In the genomic region with DNA sequence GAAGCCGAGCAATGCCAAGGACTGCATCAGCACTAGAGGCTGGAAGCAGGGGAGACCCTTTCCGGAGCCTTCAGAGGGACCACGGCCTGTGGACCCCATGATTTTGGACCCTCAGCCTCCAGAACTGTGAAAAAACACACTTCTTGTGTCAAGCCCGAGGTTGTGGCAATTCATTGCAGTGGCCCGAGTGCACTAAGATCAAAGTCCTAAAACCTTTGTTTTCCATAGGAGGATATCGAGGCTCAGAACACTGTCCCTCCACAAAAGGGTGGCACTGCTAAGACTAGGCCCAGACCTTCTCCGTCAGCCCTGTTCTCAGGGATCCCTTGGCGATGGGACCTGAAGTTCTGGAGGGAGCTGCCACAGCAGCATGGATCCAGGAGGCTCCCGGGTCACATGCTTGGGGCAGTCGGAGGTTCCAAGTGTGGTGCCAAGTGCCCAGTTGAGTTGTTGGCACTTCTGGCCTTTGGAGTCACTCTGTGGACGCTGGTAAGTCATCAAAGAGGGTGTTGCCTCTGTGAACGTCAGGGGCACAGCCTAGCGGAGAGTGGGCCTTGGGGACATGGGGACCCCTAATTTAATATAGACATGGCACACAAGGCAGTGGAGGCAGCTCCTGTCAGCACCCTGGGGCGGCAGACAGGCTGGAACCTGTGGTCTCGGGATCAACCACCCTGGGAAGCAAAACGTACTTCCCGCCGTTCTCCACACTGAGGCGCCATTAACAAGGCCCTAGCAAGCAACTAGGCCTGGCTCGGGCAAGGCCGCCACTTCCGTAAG, we compare ENCODE assay signal across 11 cellular contexts.
DNase-seq lines count a peak whose midpoint lies in the region; ATAC-seq and TF ChIP-seq lines count a peak whose summit lies in the region.
"Had no signal": no experiment of that assay in that cellular context is flagged by ENCODE, and none has a peak within 500 bp of the region (broad histone marks: within the 10 kb centered on the region; RNA-seq: fewer than 3 reads in every experiment).

No MANE protein-coding gene starts in this region.

- H3K27me3 ChIP-seq in DND-41 (ENCODE audit: insufficient read depth, low read length, poor library complexity), result no peaks in the 10 kb centered on the region
- H3K27me3 ChIP-seq in endodermal cell (ENCODE audit: control insufficient read depth, insufficient read depth, low read length, poor library complexity, severe bottlenecking), result no peaks in the 10 kb centered on the region
- no peaks in the 10 kb centered on the region for H3K27me3 ChIP-seq in neural progenitor cell

- H3K36me3 Mint-ChIP-seq in endodermal cell (ENCODE audit: low read depth) (no peaks in the 10 kb centered on the region), neural progenitor cell (no peaks in the 10 kb centered on the region)
- no peaks in the 10 kb centered on the region for H3K36me3 Mint-ChIP-seq in activated T-helper 1 cell treated with anti-CD3 and anti-CD28 coated beads, Interleukin-12 subunit alpha, Interleukin-12 subunit beta, Interleukin-2, Interleukin-4 antibody, amounts not matched to agents 30 ng/mL and 10 ng/mL and 1 ng/mL, durations not matched to agents 14 hours and 24 hours and 36 hours (ENCODE audit: low read depth)
- H3K36me3 Mint-ChIP-seq: memory B cell had no signal

- ATAC-seq in DND-41 (ENCODE audit: insufficient read depth, low read depth) (no peak), HG02642 (IDR thresholded peaks at IDR 0.05; ENCODE audit: poor library complexity, unreplicated experiment) (no peak), GM21447 (IDR thresholded peaks at IDR 0.05; ENCODE audit: unreplicated experiment) (no peak)

- TF ChIP-seq CTCF in DND-41 (IDR thresholded peaks at IDR 0.05; ENCODE audit: borderline replicate concordance, extremely low read depth, low read length, poor library complexity, severe bottlenecking) (peak; percentile 56), endodermal cell (conservative IDR thresholded peaks at IDR 0.05) (peak; percentile 71), neural progenitor cell (IDR thresholded peaks at IDR 0.05) (peak; percentile 56)

- H3K9me3 ChIP-seq in DND-41 (ENCODE audit: insufficient read depth, low read length, severe bottlenecking), result no peaks in the 10 kb centered on the region
- no peaks in the 10 kb centered on the region for H3K9me3 ChIP-seq in endodermal cell (ENCODE audit: control insufficient read depth, low read length)
- no peaks in the 10 kb centered on the region for H3K9me3 ChIP-seq in neural progenitor cell (ENCODE audit: low read depth)

- H3K36me3 ChIP-seq in DND-41 (ENCODE audit: insufficient read depth, low read length) (no peaks in the 10 kb centered on the region), endodermal cell (ENCODE audit: control insufficient read depth, insufficient read depth, low read length) (no peaks in the 10 kb centered on the region), neural progenitor cell (no peaks in the 10 kb centered on the region)

- H3K4me1 Mint-ChIP-seq in endodermal cell (peaks cover 10% of the 10 kb centered on the region), neural progenitor cell (peaks cover 12% of the 10 kb centered on the region)
- no peaks in the 10 kb centered on the region for H3K4me1 Mint-ChIP-seq in activated T-helper 1 cell treated with anti-CD3 and anti-CD28 coated beads, Interleukin-12 subunit alpha, Interleukin-12 subunit beta, Interleukin-2, Interleukin-4 antibody, amounts not matched to agents 30 ng/mL and 10 ng/mL and 1 ng/mL, durations not matched to agents 14 hours and 24 hours and 36 hours (ENCODE audit: low read depth)
- H3K4me1 Mint-ChIP-seq: memory B cell had no signal

- no peak overlapping the region for H3K9ac ChIP-seq in DND-41 (ENCODE audit: low read depth, low read length)
- no peak overlapping the region for H3K9ac ChIP-seq in endodermal cell (ENCODE audit: extremely low read depth, low read length, poor library complexity, severe bottlenecking)
- no peak overlapping the region for H3K9ac ChIP-seq in neural progenitor cell

- in situ Hi-C loops in KBM-7 (cut with MboI; ENCODE audit: low pct_unique_long_range_greater_than_20kb, low sequenced_read_pairs), result loop anchor here (25.0 kb wide), 2 partner anchors 945 to 1145 kb away; no protein-coding TSS in a partner anchor

- 91 to 95% methylated on average over 19 to 22 of the region's 22 CpGs for WGBS in endodermal cell (ENCODE audit: insufficient coverage in 1 of 2, insufficient read length in 1 of 2), 2 experiments

- H4K20me1 ChIP-seq in DND-41 (ENCODE audit: insufficient read depth, low read length) (no peaks in the 10 kb centered on the region), neural progenitor cell (ENCODE audit: low read depth) (no peaks in the 10 kb centered on the region)

- H3K27ac Mint-ChIP-seq in endodermal cell (no peak overlapping the region), neural progenitor cell (no peak overlapping the region)
- H3K27ac Mint-ChIP-seq in activated T-helper 1 cell treated with anti-CD3 and anti-CD28 coated beads, Interleukin-12 subunit alpha, Interleukin-12 subunit beta, Interleukin-2, Interleukin-4 antibody, amounts not matched to agents 30 ng/mL and 10 ng/mL and 1 ng/mL, durations not matched to agents 14 hours and 24 hours and 36 hours, result no peak overlapping the region
- H3K27ac Mint-ChIP-seq: memory B cell had no signal

- no peak overlapping the region for H3K4me2 ChIP-seq in DND-41 (ENCODE audit: insufficient read depth, low read length)
- no peak overlapping the region for H3K4me2 ChIP-seq in neural progenitor cell

- no peaks in the 10 kb centered on the region for H3K27me3 Mint-ChIP-seq in endodermal cell (ENCODE audit: insufficient read depth)
- H3K27me3 Mint-ChIP-seq in neural progenitor cell (ENCODE audit: insufficient read depth, low read depth), result peaks cover 10% of the 10 kb centered on the region
- no peaks in the 10 kb centered on the region for H3K27me3 Mint-ChIP-seq in activated T-helper 1 cell treated with anti-CD3 and anti-CD28 coated beads, Interleukin-12 subunit alpha, Interleukin-12 subunit beta, Interleukin-2, Interleukin-4 antibody, amounts not matched to agents 30 ng/mL and 10 ng/mL and 1 ng/mL, durations not matched to agents 14 hours and 24 hours and 36 hours (ENCODE audit: insufficient read depth)

- H3K79me2 ChIP-seq in DND-41 (ENCODE audit: insufficient read depth, low read length) (no peaks in the 10 kb centered on the region), neural progenitor cell (ENCODE audit: low read depth) (no peaks in the 10 kb centered on the region)

- DNase-seq in DND-41 (peak; percentile 26), KBM-7 (peak; percentile 6), endodermal cell (peak; percentile 85), neural progenitor cell (ENCODE audit: low spot score) (peak; percentile 61), NOMO-1 treated with dmso at 0.1 percent for 144 hours (lab: John Stamatoyannopoulos, UW; ENCODE audit: unreplicated experiment) (no peak)
- DNase-seq in activated T-helper 1 cell treated with anti-CD3 and anti-CD28 coated beads, Interleukin-12 subunit alpha, Interleukin-12 subunit beta, Interleukin-2, Interleukin-4 antibody, amounts not matched to agents 30 ng/mL and 10 ng/mL and 1 ng/mL, durations not matched to agents 14 hours and 24 hours and 36 hours (ENCODE audit: low spot score), result no peak
- DNase-seq: activated T-cell treated with anti-CD3 and anti-CD28 coated beads, Interleukin-2, amount 50 U/mL, for 48 hours; NCI-H1694 treated with DMSO at 0.1 percent for 48 hours had no signal

- peaks cover 16% of the 10 kb centered on the region for H3F3A ChIP-seq in neural progenitor cell (ENCODE audit: low read depth)

- H3K4me3 Mint-ChIP-seq in endodermal cell (no peak overlapping the region), neural progenitor cell (no peak overlapping the region)
- no peak overlapping the region for H3K4me3 Mint-ChIP-seq in activated T-helper 1 cell treated with anti-CD3 and anti-CD28 coated beads, Interleukin-12 subunit alpha, Interleukin-12 subunit beta, Interleukin-2, Interleukin-4 antibody, amounts not matched to agents 30 ng/mL and 10 ng/mL and 1 ng/mL, durations not matched to agents 14 hours and 24 hours and 36 hours
- H3K4me3 Mint-ChIP-seq: memory B cell had no signal

- H2AFZ ChIP-seq in DND-41 (ENCODE audit: low read depth, low read length) (no peak overlapping the region), neural progenitor cell (replicated peaks) (no peak overlapping the region)

- peak overlapping the region; percentile 87 for H3K27ac ChIP-seq in DND-41 (ENCODE audit: low read length)
- no peak overlapping the region for H3K27ac ChIP-seq in endodermal cell (ENCODE audit: low read depth, low read length)
- H3K27ac ChIP-seq in neural progenitor cell, result no peak overlapping the region

- H3K4me1 ChIP-seq in DND-41 (ENCODE audit: insufficient read depth, low read length) (peaks cover 32% of the 10 kb centered on the region), endodermal cell (ENCODE audit: control insufficient read depth, insufficient read depth, low read length) (peaks cover 9% of the 10 kb centered on the region), neural progenitor cell (peaks cover 9% of the 10 kb centered on the region)

- H3K4me3 ChIP-seq in DND-41 (ENCODE audit: low read depth in 1 of 2, low read length in 2 of 2) (no peak overlapping the region), endodermal cell (ENCODE audit: low read length) (no peak overlapping the region), neural progenitor cell (no peak overlapping the region)

- H3K9me3 Mint-ChIP-seq in endodermal cell (no peaks in the 10 kb centered on the region), neural progenitor cell (no peaks in the 10 kb centered on the region)
- no peaks in the 10 kb centered on the region for H3K9me3 Mint-ChIP-seq in activated T-helper 1 cell treated with anti-CD3 and anti-CD28 coated beads, Interleukin-12 subunit alpha, Interleukin-12 subunit beta, Interleukin-2, Interleukin-4 antibody, amounts not matched to agents 30 ng/mL and 10 ng/mL and 1 ng/mL, durations not matched to agents 14 hours and 24 hours and 36 hours

- intact Hi-C loops in activated T-helper 1 cell treated with anti-CD3 and anti-CD28 coated beads, Interleukin-12 subunit alpha, Interleukin-12 subunit beta, Interleukin-2, Interleukin-4 antibody, amounts not matched to agents 30 ng/mL and 10 ng/mL and 1 ng/mL, durations not matched to agents 14 hours and 24 hours and 36 hours (cut with micrococcal nuclease), result no loop called here

Comparison
In these comparisons a context has a peak if more than half of its experiments do, and no peak if none do; other contexts are left out.
1. DNase-seq: peak in DND-41 (single experiment), KBM-7 (single experiment), endodermal cell (single experiment) and neural progenitor cell (single experiment); none in activated T-helper 1 cell treated with anti-CD3 and anti-CD28 coated beads, Interleukin-12 subunit alpha, Interleukin-12 subunit beta, Interleukin-2, Interleukin-4 antibody, amounts not matched to agents 30 ng/mL and 10 ng/mL and 1 ng/mL, durations not matched to agents 14 hours and 24 hours and 36 hours (single experiment) and NOMO-1 treated with dmso at 0.1 percent for 144 hours (single experiment).
2. Peak in every context shown above with its lines, with median percentiles within 50 percentile points of each other: CTCF ChIP-seq.